In genomic region chr12:48817957-48818830, GRCh38 we compare ENCODE assay signal across 8 cellular contexts. TPM values are rescaled to one million over a fixed set of nuclear protein-coding genes. Genes with fewer than 3 reads are reported as not detected.
DNase-seq lines count a peak whose midpoint lies in the region; FAIRE-seq and TF ChIP-seq lines count a peak whose summit lies in the region.

Gene CACNB3 (plus strand): TSS chr12:48818496. CDS start chr12:48818930, 434 bp downstream.

- H2BK20ac ChIP-seq in H1 (ENCODE audit: low read length) = no peak within 1 kb of the TSS

- peak within 1 kb of the TSS; percentile 47; the same call in 1 of the 2 replicates for H2AK5ac ChIP-seq in H1 (ENCODE audit: low read depth, low read length)

- H2AFZ ChIP-seq in H1 (ENCODE audit: low read length) = peak within 1 kb of the TSS; percentile 14; the same call in 1 of the 2 replicates

- no peaks in the 10 kb centered on the region for H3K79me2 ChIP-seq in H1 (ENCODE audit: control insufficient read depth in 1 of 2, insufficient read depth in 2 of 2, low read length in 2 of 2)

- peak within 1 kb of the TSS; percentile 88; the same call in 1 of the 2 replicates for H2BK15ac ChIP-seq in H1 (ENCODE audit: low read length)

- H3K14ac ChIP-seq in H1 (ENCODE audit: insufficient read length) = no peak within 1 kb of the TSS

- peaks cover 0 to 5% (median 0%) of the 10 kb centered on the region in 7 donors for H3K9me3 Mint-ChIP-seq in CD14-positive monocyte

- peak within 1 kb of the TSS; percentile 4; the same call in 1 of the 2 replicates for H4K8ac ChIP-seq in H1 (ENCODE audit: extremely low read depth, insufficient read depth, low read length)

- H3K27me3 Mint-ChIP-seq in CD14-positive monocyte (ENCODE audit: low read depth in 3 of 3) = peaks cover 41 to 46% (median 43%) of the 10 kb centered on the region in 3 donors

- no peak for FAIRE-seq in H1 (lab: Jason Lieb, UNC)

- peak; percentile 55 for DNase-seq in CD14-positive monocyte (ENCODE audit: low spot score)
- peak; percentile 82 to 95 for DNase-seq in HAP-1 (ENCODE audit: low spot score in 2 of 2)
- DNase-seq in NCI-H526 treated with DMSO at 0.1 percent for 48 hours (lab: John Stamatoyannopoulos, UW) = peak; percentile 71
- DNase-seq in activated CD8-positive, alpha-beta memory T cell treated with anti-CD3 and anti-CD28 coated beads for 4 hours (ENCODE audit: low read depth in 2 of 2) = peak; percentile 54 to 59
- DNase-seq in H1 (ENCODE audit: low read depth in 1 of 2, low spot score in 2 of 2) = peak in 1 of 2 experiments; percentile 94
- peak; percentile 23 for DNase-seq in midbrain (lab: John Stamatoyannopoulos, UW)
- DNase-seq in stimulated activated CD8-positive, alpha-beta memory T cell treated with anti-CD3 and anti-CD28 coated beads, Interleukin-15, amount 100 ng/mL, for 4 hours (ENCODE audit: low read depth in 2 of 2) = peak; percentile 53 to 55
- DNase-seq in GF-D8 (lab: John Stamatoyannopoulos, UW) = no peak

- H3K4me2 ChIP-seq in H1 (ENCODE audit: insufficient read depth in 1 of 2, low read depth in 2 of 2, low read length in 2 of 2) = peak within 1 kb of the TSS; percentile 96 to 97

- H3K4me1 ChIP-seq in HAP-1 (peaks cover 17% of the 10 kb centered on the region), H1 (replicated peaks in 1 of 4; ENCODE audit: control insufficient read depth in 3 of 4, insufficient read depth in 4 of 4, low read length in 3 of 4) (peaks cover 0 to 24% (median 17%) of the 10 kb centered on the region in 4 experiments; a peak in 6 of 7 replicates)

- H2BK12ac ChIP-seq in H1 (ENCODE audit: low read depth, low read length) = peak within 1 kb of the TSS; percentile 63; the same call in 1 of the 2 replicates

- no peaks in the 10 kb centered on the region for H3K9me3 ChIP-seq in HAP-1
- H3K9me3 ChIP-seq in H1 (ENCODE audit: insufficient read depth in 2 of 2, low read depth in 1 of 2, low read length in 1 of 2) = no peaks in the 10 kb centered on the region

- no peaks in the 10 kb centered on the region for H3K79me1 ChIP-seq in H1 (ENCODE audit: low read depth, low read length)

- H3K36me3 ChIP-seq in HAP-1 (replicated peaks) (no peaks in the 10 kb centered on the region), H1 (ENCODE audit: control insufficient read depth in 2 of 4, insufficient read depth in 4 of 4, low read length in 3 of 4) (no peaks in the 10 kb centered on the region)

- in situ Hi-C loops in HAP-1 (cut with MboI; ENCODE audit: low sequenced_read_pairs) = no loop called here

- intact Hi-C loops in CD14-positive monocyte (cut with micrococcal nuclease) = no loop called here

- CTCF ChIA-PET in H1 (lab: Charles Lee; ENCODE audit: partially characterized antibody) = interaction anchor here (0.5 to 12.1 kb wide), 6 partner anchors 9 to 279 kb away, joined by 3 to 121 read pairs (median 3); no protein-coding TSS in a partner anchor

- peak within 1 kb of the TSS in 1 of 7 donors; percentile 36 for H3K27ac Mint-ChIP-seq in CD14-positive monocyte

- no peak within 1 kb of the TSS for H3K4ac ChIP-seq in H1 (replicated peaks; ENCODE audit: insufficient read length, low read depth, low read length)

- peak within 1 kb of the TSS; percentile 60 for H3K18ac ChIP-seq in H1 (ENCODE audit: extremely low read depth, low read length)

- H3K9ac ChIP-seq in H1 (replicated peaks in 1 of 4; ENCODE audit: extremely low read depth in 1 of 4, low read depth in 3 of 4, low read length in 3 of 4) = peak within 1 kb of the TSS in 3 of 4 experiments; percentile 11 to 34 (median 20); a peak in 3 of 7 replicates

- H3K56ac ChIP-seq in H1 (replicated peaks; ENCODE audit: insufficient read length, low read depth, low read length) = no peak within 1 kb of the TSS

- H3K27ac ChIP-seq in H1 (ENCODE audit: low read depth, low read length) = no peak within 1 kb of the TSS

- peak within 1 kb of the TSS; percentile 8 for H4K91ac ChIP-seq in H1 (replicated peaks; ENCODE audit: insufficient read length, low read length)

- 1% methylated on average over 18 of the region's 78 CpGs; no CpG with 5 or more reads in 1 of the 2 experiments for WGBS in H1 (ENCODE audit: extremely low coverage in 1 of 2, insufficient coverage in 1 of 2, insufficient read length in 1 of 2, insufficient replicate concordance in 2 of 2, low coverage in 1 of 2, low lambda C conversion rate in 2 of 2, missing lambda C conversion rate in 1 of 2), 2 experiments

- no peak for TF ChIP-seq EP300 in H1 (IDR thresholded peaks at IDR 0.05; ENCODE audit: borderline replicate concordance in 1 of 2, low read depth in 2 of 2, low read length in 2 of 2)

- H3K27me3 ChIP-seq in HAP-1 (ENCODE audit: low read depth) (no peaks in the 10 kb centered on the region), H1 (replicated peaks in 1 of 4; ENCODE audit: control insufficient read depth in 3 of 4, extremely low read depth in 1 of 4, insufficient read depth in 3 of 4, low read length in 3 of 4) (peaks cover 17 to 42% (median 30%) of the 10 kb centered on the region in 4 experiments)

- H3K4me3 ChIP-seq in HAP-1 (peak within 1 kb of the TSS; percentile 64), H1 (ENCODE audit: extremely low read depth in 1 of 4, insufficient read depth in 2 of 4, low read depth in 3 of 4, low read length in 4 of 4) (peak within 1 kb of the TSS; percentile 58 to 78 (median 68))

- no peak for TF ChIP-seq RAD21 in H1 (IDR thresholded peaks at IDR 0.05 in 1 of 2, conservative IDR thresholded peaks at IDR 0.05 in 1 of 2; ENCODE audit: low read depth in 2 of 2, low read length in 2 of 2)

- H3K23ac ChIP-seq in H1 (ENCODE audit: insufficient read length) = no peak within 1 kb of the TSS

- peak within 1 kb of the TSS; percentile 85 to 91 for H3K4me3 Mint-ChIP-seq in CD14-positive monocyte

- POLR2A ChIA-PET in H1 (lab: Charles Lee; ENCODE audit: partially characterized antibody) = interaction anchor here (1.2 to 5.5 kb wide), 3 partner anchors 35 to 151 kb away, joined by 3 to 23 read pairs (median 9); partner anchors contain the start of genes DDX23 and RND1

- no peak within 1 kb of the TSS for H2BK120ac ChIP-seq in H1 (replicated peaks; ENCODE audit: low read depth, low read length)

- H3K23me2 ChIP-seq in H1 (ENCODE audit: low read depth, low read length) = peaks cover 32% of the 10 kb centered on the region; the same call in 1 of the 2 replicates

- H4K5ac ChIP-seq in H1 (ENCODE audit: insufficient read length, low read depth, low read length) = no peak within 1 kb of the TSS

- TF ChIP-seq CTCF in CD14-positive monocyte (IDR thresholded peaks at IDR 0.05) (no peak), H1 (IDR thresholded peaks at IDR 0.05; ENCODE audit: control extremely low read depth in 1 of 3, insufficient read depth in 1 of 3, low read depth in 1 of 3, low read length in 3 of 3) (no peak)

- H4K20me1 ChIP-seq in H1 (replicated peaks in 1 of 2; ENCODE audit: control insufficient read depth in 1 of 2, insufficient read depth in 2 of 2, low read length in 2 of 2) = peaks cover 0 to 3% of the 10 kb centered on the region in 2 experiments

- H2BK5ac ChIP-seq in H1 (ENCODE audit: low read depth, low read length) = peak within 1 kb of the TSS; percentile 32; the same call in 1 of the 2 replicates

- peaks cover 0 to 7% of the 10 kb centered on the region in 2 donors for H3K36me3 Mint-ChIP-seq in CD14-positive monocyte

- peaks cover 35% of the 10 kb centered on the region for H3K4me1 Mint-ChIP-seq in CD14-positive monocyte

- no peak for TF ChIP-seq POLR2A in H1 (IDR thresholded peaks at IDR 0.05; ENCODE audit: control extremely low read depth in 1 of 2, low read depth in 2 of 2, low read length in 2 of 2)

TF ChIP-seq in H1, 55 proteins besides CTCF, POLR2A, EP300 and RAD21 (continues in another document):
- TF ChIP-seq YY1 (IDR thresholded peaks at IDR 0.05; ENCODE audit: low read depth, low read length) = no peak
- TF ChIP-seq POLR2AphosphoS5 (IDR thresholded peaks at IDR 0.05; ENCODE audit: low read depth, low read length) = no peak
- TF ChIP-seq, protein P1, sequence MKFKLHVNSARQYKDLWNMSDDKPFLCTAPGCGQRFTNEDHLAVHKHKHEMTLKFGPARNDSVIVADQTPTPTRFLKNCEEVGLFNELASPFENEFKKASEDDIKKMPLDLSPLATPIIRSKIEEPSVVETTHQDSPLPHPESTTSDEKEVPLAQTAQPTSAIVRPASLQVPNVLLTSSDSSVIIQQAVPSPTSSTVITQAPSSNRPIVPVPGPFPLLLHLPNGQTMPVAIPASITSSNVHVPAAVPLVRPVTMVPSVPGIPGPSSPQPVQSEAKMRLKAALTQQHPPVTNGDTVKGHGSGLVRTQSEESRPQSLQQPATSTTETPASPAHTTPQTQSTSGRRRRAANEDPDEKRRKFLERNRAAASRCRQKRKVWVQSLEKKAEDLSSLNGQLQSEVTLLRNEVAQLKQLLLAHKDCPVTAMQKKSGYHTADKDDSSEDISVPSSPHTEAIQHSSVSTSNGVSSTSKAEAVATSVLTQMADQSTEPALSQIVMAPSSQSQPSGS (IDR thresholded peaks at IDR 0.05; ENCODE audit: low read length) = no peak
- no peak for TF ChIP-seq SP1 (IDR thresholded peaks at IDR 0.05; ENCODE audit: low read depth, low read length)
- no peak for TF ChIP-seq SRF (IDR thresholded peaks at IDR 0.05; ENCODE audit: low read depth, low read length)
- TF ChIP-seq HDAC6 (IDR thresholded peaks at IDR 0.05; ENCODE audit: low read depth, low read length) = no peak
- TF ChIP-seq, protein P2, sequence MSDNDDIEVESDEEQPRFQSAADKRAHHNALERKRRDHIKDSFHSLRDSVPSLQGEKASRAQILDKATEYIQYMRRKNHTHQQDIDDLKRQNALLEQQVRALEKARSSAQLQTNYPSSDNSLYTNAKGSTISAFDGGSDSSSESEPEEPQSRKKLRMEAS (IDR thresholded peaks at IDR 0.05) = 0 out of 2 replicates have a peak, but pooled peaks have one; percentile 35
- TF ChIP-seq, protein P3, sequence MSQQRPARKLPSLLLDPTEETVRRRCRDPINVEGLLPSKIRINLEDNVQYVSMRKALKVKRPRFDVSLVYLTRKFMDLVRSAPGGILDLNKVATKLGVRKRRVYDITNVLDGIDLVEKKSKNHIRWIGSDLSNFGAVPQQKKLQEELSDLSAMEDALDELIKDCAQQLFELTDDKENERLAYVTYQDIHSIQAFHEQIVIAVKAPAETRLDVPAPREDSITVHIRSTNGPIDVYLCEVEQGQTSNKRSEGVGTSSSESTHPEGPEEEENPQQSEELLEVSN (IDR thresholded peaks at IDR 0.05) = no peak
- TF ChIP-seq KDM5A (IDR thresholded peaks at IDR 0.05; ENCODE audit: low read length) = no peak

RNA-seq across cellular contexts. Expression of gene CACNB3, which starts in this region (rescaled TPM):
- 1 to 10 TPM in 1 of 2 donors, under 1 TPM in 1; 0.84 to 1.5 TPM for polyA plus RNA-seq in CD14-positive monocyte
- 12.5 and 16.9 TPM in 2 replicates for total RNA-seq in H1 (2021; fragmentation: NEBNext Ultra II Directional; extraction: Animal tissue kit (Norgen Biotek cat#: 25700))
- polyA plus RNA-seq in H1 (2011; rRNA removed) = 16.0 and 18.4 TPM in 2 replicates
- polyA plus RNA-seq in H1 (2011; cell fraction: cytosol; rRNA removed) = 13.3 TPM
- polyA plus RNA-seq in H1 (2011; cell fraction: nucleus; rRNA removed) = 37.4 TPM
- 25.2 to 35.8 TPM (median 28.9 TPM) in 4 replicates for polyA plus RNA-seq in H1 (2012, experiment 1 of 2)
- 18.3 TPM for polyA plus RNA-seq in H1 (2012, experiment 2 of 2)
- 4.6 TPM for polyA plus RNA-seq in H1 (2013, experiment 1 of 2)
- 4.8 TPM for polyA plus RNA-seq in H1 (2013, experiment 2 of 2)
- polyA minus RNA-seq in H1 (2011; rRNA and poly(A)+ RNA removed) = 14.3 TPM in 2 replicates
- 14.3 TPM for polyA minus RNA-seq in H1 (2011; cell fraction: cytosol; rRNA and poly(A)+ RNA removed)
- 15.2 TPM for polyA minus RNA-seq in H1 (2011; cell fraction: nucleus; rRNA and poly(A)+ RNA removed)
